In genomic region chr17:32875904-32876413, GRCh38 we compare ENCODE assay signal across 8 cellular contexts.
DNase-seq lines count a peak whose midpoint lies in the region; ATAC-seq and TF ChIP-seq lines count a peak whose summit lies in the region.

No MANE protein-coding gene starts in this region.

- H3K27me3 ChIP-seq in NT2/D1 (ENCODE audit: insufficient read depth, insufficient read length), result peaks cover 5% of the 10 kb centered on the region
- H3K27me3 ChIP-seq in endocrine pancreas (ENCODE audit: control insufficient read depth, insufficient read depth, low read length), result no peaks in the 10 kb centered on the region

- peak overlapping the region; percentile 91 for H3K4me3 Mint-ChIP-seq in nephron progenitor cell

- no peaks in the 10 kb centered on the region for H3K36me3 Mint-ChIP-seq in nephron progenitor cell (ENCODE audit: low read depth)

- peak overlapping the region; percentile 57 for H3K4me3 ChIP-seq in NT2/D1 (ENCODE audit: insufficient read length, low read depth)
- H3K4me3 ChIP-seq in endocrine pancreas (ENCODE audit: control insufficient read depth, insufficient read depth, low read length), result peak overlapping the region; percentile 98

- no peak overlapping the region for H3K27ac Mint-ChIP-seq in nephron progenitor cell

- no peaks in the 10 kb centered on the region for H3K9me3 Mint-ChIP-seq in nephron progenitor cell

- no peak for ATAC-seq in GM21737 (IDR thresholded peaks at IDR 0.05; ENCODE audit: unreplicated experiment)

- peak; percentile 73 for DNase-seq in DMS79 treated with DMSO at 0.1 percent for 48 hours (lab: John Stamatoyannopoulos, UW)
- no peak for DNase-seq in NT2/D1 (ENCODE audit: low read depth, low spot score)
- no peak for DNase-seq in nephron progenitor cell
- no peak for DNase-seq in putamen (ENCODE audit: low spot score)
- no peak for DNase-seq in effector CD8-positive, alpha-beta T cell (lab: John Stamatoyannopoulos, UW)
- DNase-seq in HCEC 1CT, result no peak

- peaks cover 16% of the 10 kb centered on the region for H3K4me1 Mint-ChIP-seq in nephron progenitor cell

- H3K27me3 Mint-ChIP-seq in nephron progenitor cell (ENCODE audit: low read depth, poor library complexity), result peaks cover 36% of the 10 kb centered on the region

- H3K36me3 ChIP-seq in NT2/D1 (ENCODE audit: insufficient read depth, insufficient read length, low read length) (no peaks in the 10 kb centered on the region), endocrine pancreas (ENCODE audit: control insufficient read depth, insufficient read depth, low read length) (no peaks in the 10 kb centered on the region)

- H3K9ac ChIP-seq in NT2/D1 (ENCODE audit: insufficient read length, low read depth) (peak overlapping the region; percentile 86), endocrine pancreas (ENCODE audit: control insufficient read depth, insufficient read depth, low read length) (peak overlapping the region; percentile 98)

- TF ChIP-seq CTCF in nephron progenitor cell (IDR thresholded peaks at IDR 0.05), result no peak

- H3K4me1 ChIP-seq in NT2/D1 (ENCODE audit: insufficient read depth, insufficient read length), result no peaks in the 10 kb centered on the region
- peaks cover 7% of the 10 kb centered on the region for H3K4me1 ChIP-seq in endocrine pancreas (ENCODE audit: control insufficient read depth, insufficient read depth, low read length)

- H3K9me3 ChIP-seq in NT2/D1 (ENCODE audit: insufficient read depth, low read length), result no peaks in the 10 kb centered on the region
- no peaks in the 10 kb centered on the region for H3K9me3 ChIP-seq in endocrine pancreas (ENCODE audit: control insufficient read depth, low read length)
